In the genomic region with DNA sequence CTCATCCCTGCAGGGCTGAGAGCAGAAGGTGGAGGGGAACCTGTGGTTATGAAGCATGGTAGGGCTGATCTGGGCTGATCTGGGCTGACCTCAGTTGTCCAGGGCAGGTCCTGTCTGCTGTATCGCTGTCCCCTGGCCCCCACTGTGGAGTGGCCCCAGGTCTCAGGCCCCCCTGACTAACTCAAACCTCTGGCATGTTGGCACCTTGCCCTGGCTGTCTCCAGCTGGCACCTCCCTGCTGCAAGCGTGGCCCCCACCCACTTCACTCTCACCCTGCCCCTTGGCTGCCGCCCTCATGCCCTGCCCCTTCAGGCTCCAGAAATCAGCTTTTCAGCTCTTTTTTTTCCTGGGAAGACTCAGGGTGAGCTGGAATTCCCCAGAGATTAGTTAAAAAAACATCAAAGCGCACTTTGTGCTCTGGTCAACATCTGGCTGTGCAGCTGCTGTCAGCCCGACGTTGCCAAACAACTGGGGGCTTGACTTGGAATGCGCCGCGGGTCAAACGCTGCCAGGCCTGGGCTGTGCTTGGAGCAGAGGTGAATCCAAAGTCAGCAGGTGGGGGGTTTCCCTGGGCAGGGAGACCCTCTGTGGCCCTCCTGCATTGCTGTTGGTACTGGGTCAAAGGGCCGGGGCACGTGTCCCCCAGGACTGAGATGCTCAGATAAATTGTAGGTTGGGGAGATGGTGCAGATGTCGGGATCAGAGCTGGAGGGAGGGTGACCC, we compare ENCODE assay signal across 1 cellular context.
A peak's percentile ranks its signal among the peaks of the same experiment; 100 is the strongest.
TF ChIP-seq lines count a peak whose summit lies in the region.

No MANE protein-coding gene starts in this region.

TF ChIP-seq in HepG2, 621 proteins besides CTCF, POLR2A, EP300 and RAD21 (continued from another document and continues in another):
- TF ChIP-seq, protein P1, sequence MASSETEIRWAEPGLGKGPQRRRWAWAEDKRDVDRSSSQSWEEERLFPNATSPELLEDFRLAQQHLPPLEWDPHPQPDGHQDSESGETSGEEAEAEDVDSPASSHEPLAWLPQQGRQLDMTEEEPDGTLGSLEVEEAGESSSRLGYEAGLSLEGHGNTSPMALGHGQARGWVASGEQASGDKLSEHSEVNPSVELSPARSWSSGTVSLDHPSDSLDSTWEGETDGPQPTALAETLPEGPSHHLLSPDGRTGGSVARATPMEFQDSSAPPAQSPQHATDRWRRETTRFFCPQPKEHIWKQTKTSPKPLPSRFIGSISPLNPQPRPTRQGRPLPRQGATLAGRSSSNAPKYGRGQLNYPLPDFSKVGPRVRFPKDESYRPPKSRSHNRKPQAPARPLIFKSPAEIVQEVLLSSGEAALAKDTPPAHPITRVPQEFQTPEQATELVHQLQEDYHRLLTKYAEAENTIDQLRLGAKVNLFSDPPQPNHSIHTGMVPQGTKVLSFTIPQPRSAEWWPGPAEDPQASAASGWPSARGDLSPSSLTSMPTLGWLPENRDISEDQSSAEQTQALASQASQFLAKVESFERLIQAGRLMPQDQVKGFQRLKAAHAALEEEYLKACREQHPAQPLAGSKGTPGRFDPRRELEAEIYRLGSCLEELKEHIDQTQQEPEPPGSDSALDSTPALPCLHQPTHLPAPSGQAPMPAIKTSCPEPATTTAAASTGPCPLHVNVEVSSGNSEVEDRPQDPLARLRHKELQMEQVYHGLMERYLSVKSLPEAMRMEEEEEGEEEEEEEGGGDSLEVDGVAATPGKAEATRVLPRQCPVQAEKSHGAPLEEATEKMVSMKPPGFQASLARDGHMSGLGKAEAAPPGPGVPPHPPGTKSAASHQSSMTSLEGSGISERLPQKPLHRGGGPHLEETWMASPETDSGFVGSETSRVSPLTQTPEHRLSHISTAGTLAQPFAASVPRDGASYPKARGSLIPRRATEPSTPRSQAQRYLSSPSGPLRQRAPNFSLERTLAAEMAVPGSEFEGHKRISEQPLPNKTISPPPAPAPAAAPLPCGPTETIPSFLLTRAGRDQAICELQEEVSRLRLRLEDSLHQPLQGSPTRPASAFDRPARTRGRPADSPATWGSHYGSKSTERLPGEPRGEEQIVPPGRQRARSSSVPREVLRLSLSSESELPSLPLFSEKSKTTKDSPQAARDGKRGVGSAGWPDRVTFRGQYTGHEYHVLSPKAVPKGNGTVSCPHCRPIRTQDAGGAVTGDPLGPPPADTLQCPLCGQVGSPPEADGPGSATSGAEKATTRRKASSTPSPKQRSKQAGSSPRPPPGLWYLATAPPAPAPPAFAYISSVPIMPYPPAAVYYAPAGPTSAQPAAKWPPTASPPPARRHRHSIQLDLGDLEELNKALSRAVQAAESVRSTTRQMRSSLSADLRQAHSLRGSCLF (CRISPR knock-in tag; IDR thresholded peaks at IDR 0.05; ENCODE audit: borderline replicate concordance) = no peak
- TF ChIP-seq GZF1 (CRISPR knock-in tag; IDR thresholded peaks at IDR 0.05) (0 out of 2 replicates have a peak, but pooled peaks have one; percentile 51), HMG20B (CRISPR knock-in tag; conservative IDR thresholded peaks at IDR 0.05) (no peak), ZNF570 (CRISPR knock-in tag; IDR thresholded peaks at IDR 0.05; ENCODE audit: borderline replicate concordance) (no peak), PAWR (CRISPR knock-in tag; IDR thresholded peaks at IDR 0.05; ENCODE audit: borderline replicate concordance) (no peak), NFE2L2 (IDR thresholded peaks at IDR 0.05; ENCODE audit: low read length) (no peak), SMARCC2 (IDR thresholded peaks at IDR 0.05) (no peak), TEAD3 (CRISPR knock-in tag; optimal IDR thresholded peaks at IDR 0.05; ENCODE audit: borderline replicate concordance) (peak; percentile 97), TEAD2 (CRISPR knock-in tag; IDR thresholded peaks at IDR 0.05) (no peak), ZNF562 (CRISPR knock-in tag; IDR thresholded peaks at IDR 0.05; ENCODE audit: borderline replicate concordance) (no peak), ZNF777 (CRISPR knock-in tag; IDR thresholded peaks at IDR 0.05) (0 out of 2 replicates have a peak, but pooled peaks have one; percentile 39), ZKSCAN5 (CRISPR knock-in tag; IDR thresholded peaks at IDR 0.05) (no peak), TP53 (CRISPR knock-in tag; conservative IDR thresholded peaks at IDR 0.05) (0 out of 2 replicates have a peak, but pooled peaks have one; percentile 65), ZNF460 (CRISPR knock-in tag; IDR thresholded peaks at IDR 0.05; ENCODE audit: borderline replicate concordance) (no peak), EHMT2 (IDR thresholded peaks at IDR 0.05; ENCODE audit: borderline replicate concordance, low read depth, low read length) (peak; percentile 74; the same call in 1 of the 2 replicates), MTA3 (CRISPR knock-in tag; IDR thresholded peaks at IDR 0.05) (no peak), SALL2 (CRISPR knock-in tag; IDR thresholded peaks at IDR 0.05) (peak; percentile 73), REPIN1 (CRISPR knock-in tag; IDR thresholded peaks at IDR 0.05; ENCODE audit: borderline replicate concordance, low read depth) (peak; percentile 94; the same call in 1 of the 2 replicates), ZNF543 (CRISPR knock-in tag; IDR thresholded peaks at IDR 0.05) (peak; percentile 87), ZNF614 (CRISPR knock-in tag; IDR thresholded peaks at IDR 0.05; ENCODE audit: borderline replicate concordance) (peak; percentile 78), ZNF20 (CRISPR knock-in tag; IDR thresholded peaks at IDR 0.05) (no peak)
- TF ChIP-seq, protein P2, sequence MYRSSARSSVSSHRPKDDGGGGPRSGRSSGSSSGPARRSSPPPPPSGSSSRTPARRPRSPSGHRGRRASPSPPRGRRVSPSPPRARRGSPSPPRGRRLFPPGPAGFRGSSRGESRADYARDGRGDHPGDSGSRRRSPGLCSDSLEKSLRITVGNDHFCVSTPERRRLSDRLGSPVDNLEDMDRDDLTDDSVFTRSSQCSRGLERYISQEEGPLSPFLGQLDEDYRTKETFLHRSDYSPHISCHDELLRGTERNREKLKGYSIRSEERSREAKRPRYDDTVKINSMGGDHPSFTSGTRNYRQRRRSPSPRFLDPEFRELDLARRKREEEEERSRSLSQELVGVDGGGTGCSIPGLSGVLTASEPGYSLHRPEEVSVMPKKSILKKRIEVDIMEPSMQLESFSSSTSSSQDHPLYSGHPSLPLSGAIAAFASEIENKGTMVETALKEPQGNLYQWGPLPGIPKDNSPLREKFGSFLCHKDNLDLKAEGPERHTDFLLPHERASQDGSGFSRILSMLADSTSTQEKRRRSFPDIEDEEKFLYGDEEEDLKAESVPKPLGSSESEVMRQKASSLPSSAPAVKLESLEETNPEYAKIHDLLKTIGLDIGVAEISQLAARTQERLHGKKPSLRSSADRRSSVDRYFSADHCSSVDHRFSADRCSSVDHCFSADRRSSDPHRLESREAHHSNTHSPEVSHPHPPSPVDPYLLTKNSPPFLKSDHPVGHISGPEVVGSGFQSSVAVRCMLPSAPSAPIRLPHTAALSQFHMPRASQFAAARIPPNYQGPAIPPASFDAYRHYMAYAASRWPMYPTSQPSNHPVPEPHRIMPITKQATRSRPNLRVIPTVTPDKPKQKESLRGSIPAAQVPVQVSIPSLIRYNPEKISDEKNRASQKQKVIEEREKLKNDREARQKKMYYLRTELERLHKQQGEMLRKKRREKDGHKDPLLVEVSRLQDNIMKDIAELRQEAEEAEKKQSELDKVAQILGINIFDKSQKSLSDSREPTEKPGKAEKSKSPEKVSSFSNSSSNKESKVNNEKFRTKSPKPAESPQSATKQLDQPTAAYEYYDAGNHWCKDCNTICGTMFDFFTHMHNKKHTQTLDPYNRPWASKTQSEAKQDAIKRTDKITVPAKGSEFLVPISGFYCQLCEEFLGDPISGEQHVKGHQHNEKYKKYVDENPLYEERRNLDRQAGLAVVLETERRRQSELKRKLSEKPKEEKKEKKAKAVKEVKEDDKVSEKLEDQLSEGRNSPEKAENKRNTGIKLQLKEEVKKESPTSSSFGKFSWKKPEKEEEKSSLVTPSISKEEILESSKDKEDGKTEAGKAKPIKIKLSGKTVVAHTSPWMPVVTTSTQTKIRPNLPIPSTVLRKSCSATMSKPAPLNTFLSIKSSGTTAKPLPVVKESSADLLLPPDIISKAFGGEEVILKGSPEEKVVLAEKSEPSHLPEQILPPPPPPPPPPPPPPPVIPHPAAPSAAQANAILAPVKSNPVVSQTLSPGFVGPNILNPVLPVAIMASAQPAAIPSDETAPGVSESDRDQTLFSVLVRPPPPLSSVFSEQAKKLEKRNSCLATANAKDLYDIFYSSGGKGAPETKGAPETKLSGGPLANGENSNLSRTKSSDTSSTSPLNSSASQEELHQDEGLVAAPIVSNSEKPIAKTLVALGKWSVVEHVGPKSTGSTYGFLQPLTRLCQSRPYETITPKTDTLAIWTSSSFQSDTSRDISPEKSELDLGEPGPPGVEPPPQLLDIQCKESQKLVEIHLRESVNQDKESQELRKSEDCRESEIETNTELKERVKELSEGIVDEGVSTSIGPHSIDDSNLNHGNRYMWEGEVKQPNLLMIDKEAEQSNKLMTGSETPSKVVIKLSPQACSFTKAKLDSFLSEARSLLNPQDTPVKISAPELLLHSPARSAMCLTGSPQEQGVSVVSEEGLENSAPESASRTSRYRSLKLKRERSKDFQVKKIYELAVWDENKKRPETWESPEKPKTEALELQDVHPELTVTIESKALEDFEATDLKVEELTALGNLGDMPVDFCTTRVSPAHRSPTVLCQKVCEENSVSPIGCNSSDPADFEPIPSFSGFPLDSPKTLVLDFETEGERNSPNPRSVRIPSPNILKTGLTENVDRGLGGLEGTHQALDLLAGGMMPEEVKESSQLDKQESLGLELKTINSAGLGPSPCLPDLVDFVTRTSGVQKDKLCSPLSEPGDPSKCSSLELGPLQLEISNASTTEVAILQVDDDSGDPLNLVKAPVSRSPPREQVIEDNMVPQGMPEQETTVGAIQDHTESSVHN (CRISPR knock-in tag; IDR thresholded peaks at IDR 0.05) = no peak
- TF ChIP-seq, protein P3, sequence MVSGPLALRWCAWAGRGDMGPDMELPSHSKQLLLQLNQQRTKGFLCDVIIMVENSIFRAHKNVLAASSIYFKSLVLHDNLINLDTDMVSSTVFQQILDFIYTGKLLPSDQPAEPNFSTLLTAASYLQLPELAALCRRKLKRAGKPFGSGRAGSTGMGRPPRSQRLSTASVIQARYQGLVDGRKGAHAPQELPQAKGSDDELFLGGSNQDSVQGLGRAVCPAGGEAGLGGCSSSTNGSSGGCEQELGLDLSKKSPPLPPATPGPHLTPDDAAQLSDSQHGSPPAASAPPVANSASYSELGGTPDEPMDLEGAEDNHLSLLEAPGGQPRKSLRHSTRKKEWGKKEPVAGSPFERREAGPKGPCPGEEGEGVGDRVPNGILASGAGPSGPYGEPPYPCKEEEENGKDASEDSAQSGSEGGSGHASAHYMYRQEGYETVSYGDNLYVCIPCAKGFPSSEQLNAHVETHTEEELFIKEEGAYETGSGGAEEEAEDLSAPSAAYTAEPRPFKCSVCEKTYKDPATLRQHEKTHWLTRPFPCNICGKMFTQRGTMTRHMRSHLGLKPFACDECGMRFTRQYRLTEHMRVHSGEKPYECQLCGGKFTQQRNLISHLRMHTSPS (CRISPR knock-in tag; IDR thresholded peaks at IDR 0.05; ENCODE audit: low read depth) = peak; percentile 92; the same call in 1 of the 2 replicates
- TF ChIP-seq, protein P4, sequence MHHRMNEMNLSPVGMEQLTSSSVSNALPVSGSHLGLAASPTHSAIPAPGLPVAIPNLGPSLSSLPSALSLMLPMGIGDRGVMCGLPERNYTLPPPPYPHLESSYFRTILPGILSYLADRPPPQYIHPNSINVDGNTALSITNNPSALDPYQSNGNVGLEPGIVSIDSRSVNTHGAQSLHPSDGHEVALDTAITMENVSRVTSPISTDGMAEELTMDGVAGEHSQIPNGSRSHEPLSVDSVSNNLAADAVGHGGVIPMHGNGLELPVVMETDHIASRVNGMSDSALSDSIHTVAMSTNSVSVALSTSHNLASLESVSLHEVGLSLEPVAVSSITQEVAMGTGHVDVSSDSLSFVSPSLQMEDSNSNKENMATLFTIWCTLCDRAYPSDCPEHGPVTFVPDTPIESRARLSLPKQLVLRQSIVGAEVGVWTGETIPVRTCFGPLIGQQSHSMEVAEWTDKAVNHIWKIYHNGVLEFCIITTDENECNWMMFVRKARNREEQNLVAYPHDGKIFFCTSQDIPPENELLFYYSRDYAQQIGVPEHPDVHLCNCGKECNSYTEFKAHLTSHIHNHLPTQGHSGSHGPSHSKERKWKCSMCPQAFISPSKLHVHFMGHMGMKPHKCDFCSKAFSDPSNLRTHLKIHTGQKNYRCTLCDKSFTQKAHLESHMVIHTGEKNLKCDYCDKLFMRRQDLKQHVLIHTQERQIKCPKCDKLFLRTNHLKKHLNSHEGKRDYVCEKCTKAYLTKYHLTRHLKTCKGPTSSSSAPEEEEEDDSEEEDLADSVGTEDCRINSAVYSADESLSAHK (CRISPR knock-in tag; IDR thresholded peaks at IDR 0.05; ENCODE audit: borderline replicate concordance) = no peak
- TF ChIP-seq, protein P5, sequence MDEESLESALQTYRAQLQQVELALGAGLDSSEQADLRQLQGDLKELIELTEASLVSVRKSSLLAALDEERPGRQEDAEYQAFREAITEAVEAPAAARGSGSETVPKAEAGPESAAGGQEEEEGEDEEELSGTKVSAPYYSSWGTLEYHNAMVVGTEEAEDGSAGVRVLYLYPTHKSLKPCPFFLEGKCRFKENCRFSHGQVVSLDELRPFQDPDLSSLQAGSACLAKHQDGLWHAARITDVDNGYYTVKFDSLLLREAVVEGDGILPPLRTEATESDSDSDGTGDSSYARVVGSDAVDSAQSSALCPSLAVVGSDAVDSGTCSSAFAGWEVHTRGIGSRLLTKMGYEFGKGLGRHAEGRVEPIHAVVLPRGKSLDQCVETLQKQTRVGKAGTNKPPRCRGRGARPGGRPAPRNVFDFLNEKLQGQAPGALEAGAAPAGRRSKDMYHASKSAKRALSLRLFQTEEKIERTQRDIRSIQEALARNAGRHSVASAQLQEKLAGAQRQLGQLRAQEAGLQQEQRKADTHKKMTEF (CRISPR knock-in tag; IDR thresholded peaks at IDR 0.05) = 0 out of 2 replicates have a peak, but pooled peaks have one; percentile 31
- TF ChIP-seq, protein P6, sequence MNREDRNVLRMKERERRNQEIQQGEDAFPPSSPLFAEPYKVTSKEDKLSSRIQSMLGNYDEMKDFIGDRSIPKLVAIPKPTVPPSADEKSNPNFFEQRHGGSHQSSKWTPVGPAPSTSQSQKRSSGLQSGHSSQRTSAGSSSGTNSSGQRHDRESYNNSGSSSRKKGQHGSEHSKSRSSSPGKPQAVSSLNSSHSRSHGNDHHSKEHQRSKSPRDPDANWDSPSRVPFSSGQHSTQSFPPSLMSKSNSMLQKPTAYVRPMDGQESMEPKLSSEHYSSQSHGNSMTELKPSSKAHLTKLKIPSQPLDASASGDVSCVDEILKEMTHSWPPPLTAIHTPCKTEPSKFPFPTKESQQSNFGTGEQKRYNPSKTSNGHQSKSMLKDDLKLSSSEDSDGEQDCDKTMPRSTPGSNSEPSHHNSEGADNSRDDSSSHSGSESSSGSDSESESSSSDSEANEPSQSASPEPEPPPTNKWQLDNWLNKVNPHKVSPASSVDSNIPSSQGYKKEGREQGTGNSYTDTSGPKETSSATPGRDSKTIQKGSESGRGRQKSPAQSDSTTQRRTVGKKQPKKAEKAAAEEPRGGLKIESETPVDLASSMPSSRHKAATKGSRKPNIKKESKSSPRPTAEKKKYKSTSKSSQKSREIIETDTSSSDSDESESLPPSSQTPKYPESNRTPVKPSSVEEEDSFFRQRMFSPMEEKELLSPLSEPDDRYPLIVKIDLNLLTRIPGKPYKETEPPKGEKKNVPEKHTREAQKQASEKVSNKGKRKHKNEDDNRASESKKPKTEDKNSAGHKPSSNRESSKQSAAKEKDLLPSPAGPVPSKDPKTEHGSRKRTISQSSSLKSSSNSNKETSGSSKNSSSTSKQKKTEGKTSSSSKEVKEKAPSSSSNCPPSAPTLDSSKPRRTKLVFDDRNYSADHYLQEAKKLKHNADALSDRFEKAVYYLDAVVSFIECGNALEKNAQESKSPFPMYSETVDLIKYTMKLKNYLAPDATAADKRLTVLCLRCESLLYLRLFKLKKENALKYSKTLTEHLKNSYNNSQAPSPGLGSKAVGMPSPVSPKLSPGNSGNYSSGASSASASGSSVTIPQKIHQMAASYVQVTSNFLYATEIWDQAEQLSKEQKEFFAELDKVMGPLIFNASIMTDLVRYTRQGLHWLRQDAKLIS (CRISPR knock-in tag; IDR thresholded peaks at IDR 0.05) = no peak
